In genomic region chr3:11053926-11054503, GRCh38 we compare ENCODE assay signal across 26 cellular contexts.
"Had no signal": no experiment of that assay in that cellular context is flagged by ENCODE, and none has a peak within 500 bp of the region (broad histone marks: within the 10 kb centered on the region; RNA-seq: fewer than 3 reads in every experiment).

No MANE protein-coding gene starts in this region.

- H3K27ac ChIP-seq: adrenal gland, SJSA1 had no signal

- DNase-seq: activated CD4-positive, alpha-beta T cell treated with anti-CD3 and anti-CD28 coated beads for 4 hours; activated CD4-positive, alpha-beta T cell treated with anti-CD3 and anti-CD28 coated beads, Interleukin-2, amount 50 U/mL, for 4 hours; activated CD8-positive, alpha-beta memory T cell treated with anti-CD3 and anti-CD28 coated beads, Interleukin-2, amount 50 U/mL, for 48 hours; activated CD8-positive, alpha-beta T cell treated with anti-CD3 and anti-CD28 coated beads, Interleukin-2, amount 10 ng/mL, durations not matched to agents 7 days and 5 days; activated naive CD4-positive, alpha-beta T cell treated with anti-CD3 and anti-CD28 coated beads, Interleukin-2, amount 50 U/mL, for 16 hours; activated naive CD8-positive, alpha-beta T cell treated with anti-CD3 and anti-CD28 coated beads, Interleukin-2, amount 10 ng/mL, durations not matched to agents 7 days and 5 days; activated T-cell treated with anti-CD3 and anti-CD28 coated beads, Interleukin-2, amount 50 U/mL, for 1 hour; adrenal gland; anterior cingulate cortex; central memory CD4-positive, alpha-beta T cell; KG1; NCI-H1092; NCI-H1417; NCI-H2029; NCI-H2107; NCI-H2171 treated with DMSO at 0.1 percent for 48 hours; NCI-H226; NCI-H510A; NCI-H526 treated with DMSO at 0.1 percent for 48 hours; NCI-H82; RPMI8226; SHP77 had no signal

- H3K36me3 ChIP-seq: adrenal gland, SJSA1 had no signal

- ATAC-seq: activated CD4-positive, CD25-positive, alpha-beta regulatory T cell treated with anti-CD3 and anti-CD28 coated beads, Interleukin-2, amount 50 U/mL, for 24 hours; activated CD8-positive, alpha-beta T cell treated with anti-CD3 and anti-CD28 coated beads, Interleukin-2, amount 10 ng/mL, durations not matched to agents 7 days and 5 days; Panc1; SK-N-SH treated with all-trans-retinoic acid at 6 μM for 48 hours had no signal

- H3K4me3 ChIP-seq: adrenal gland, SJSA1 had no signal

- H3K4me1 ChIP-seq: adrenal gland, SJSA1 had no signal

- H3K9me3 ChIP-seq: adrenal gland, SJSA1 had no signal
